In genomic region chr4:66575024-66575696, GRCh38 we compare ENCODE assay signal across 12 cellular contexts.
DNase-seq lines count a peak whose midpoint lies in the region; ATAC-seq, FAIRE-seq and TF ChIP-seq lines count a peak whose summit lies in the region.
"Had no signal": no experiment of that assay in that cellular context is flagged by ENCODE, and none has a peak within 500 bp of the region (broad histone marks: within the 10 kb centered on the region; RNA-seq: fewer than 3 reads in every experiment).

No MANE protein-coding gene starts in this region.

- H3K9me3 ChIP-seq in right cardiac atrium (ENCODE audit: control insufficient read depth, low read length) (no peaks in the 10 kb centered on the region), heart right ventricle (no peaks in the 10 kb centered on the region), adipocyte (ENCODE audit: control insufficient read depth, low read length) (no peaks in the 10 kb centered on the region)
- H3K9me3 ChIP-seq: gastrocnemius medialis, mucosa of descending colon, transverse colon had no signal

- H3K4me1 ChIP-seq in right cardiac atrium (ENCODE audit: control insufficient read depth, insufficient read depth, low read length), result no peaks in the 10 kb centered on the region
- H3K4me1 ChIP-seq in heart right ventricle, result no peaks in the 10 kb centered on the region
- peaks cover 19% of the 10 kb centered on the region for H3K4me1 ChIP-seq in adipocyte (ENCODE audit: control insufficient read depth, insufficient read depth, low read length)
- H3K4me1 ChIP-seq: gastrocnemius medialis, transverse colon had no signal

- DNase-seq in right cardiac atrium (peak in 2 of 3 donors; percentile 22 to 54), heart right ventricle (no peak), adipocyte (ENCODE audit: low read depth) (peak; percentile 68), natural killer cell (no peak)
- no peak for DNase-seq in stimulated activated naive CD8-positive, alpha-beta T cell treated with anti-CD3 and anti-CD28 coated beads, Interleukin-15, amount 100 ng/mL, for 72 hours
- no peak for DNase-seq in stimulated activated CD4-positive, alpha-beta T cell treated with anti-CD3 and anti-CD28 coated beads, Interleukin-4, amount 100 ng/mL, for 1 hour
- DNase-seq in activated T-cell treated with anti-CD3 and anti-CD28 coated beads, Interleukin-2, amount 50 U/mL, for 72 hours, result no peak
- DNase-seq: activated CD4-positive, alpha-beta T cell treated with anti-CD3 and anti-CD28 coated beads, Interleukin-2, amount 50 U/mL, for 1 hour; gastrocnemius medialis; transverse colon had no signal

- no peak overlapping the region for H3K4me3 Mint-ChIP-seq in stimulated activated naive CD8-positive, alpha-beta T cell treated with anti-CD3 and anti-CD28 coated beads, Interleukin-15, amount 100 ng/mL, for 72 hours
- no peak overlapping the region for H3K4me3 Mint-ChIP-seq in natural killer cell
- H3K4me3 Mint-ChIP-seq in activated T-cell treated with anti-CD3 and anti-CD28 coated beads, Interleukin-2, amount 50 U/mL, for 72 hours, result no peak overlapping the region

- FAIRE-seq in islet of Langerhans (lab: Jason Lieb, UNC), result peak; percentile 17

- TF ChIP-seq CTCF in heart right ventricle (IDR thresholded peaks at IDR 0.05) (no peak), natural killer cell (IDR thresholded peaks at IDR 0.05) (no peak)

- intact Hi-C loops in right cardiac atrium (cut with DNase I), result no loop called here
- intact Hi-C loops in heart right ventricle (cut with DNase I), result no loop called here
- intact Hi-C loops in natural killer cell (cut with micrococcal nuclease), result no loop called here

- H3K9me3 Mint-ChIP-seq in stimulated activated naive CD8-positive, alpha-beta T cell treated with anti-CD3 and anti-CD28 coated beads, Interleukin-15, amount 100 ng/mL, for 72 hours, result peaks cover 6 to 9% of the 10 kb centered on the region in 2 donors
- H3K9me3 Mint-ChIP-seq in natural killer cell, result peaks cover 4 to 9% of the 10 kb centered on the region in 2 donors
- peaks cover 0 to 5% of the 10 kb centered on the region in 2 donors for H3K9me3 Mint-ChIP-seq in activated T-cell treated with anti-CD3 and anti-CD28 coated beads, Interleukin-2, amount 50 U/mL, for 72 hours

- H3K4me3 ChIP-seq in right cardiac atrium (ENCODE audit: low read length) (no peak overlapping the region), heart right ventricle (no peak overlapping the region), adipocyte (ENCODE audit: low read length) (no peak overlapping the region)
- H3K4me3 ChIP-seq: gastrocnemius medialis, mucosa of descending colon, transverse colon had no signal

- WGBS in right cardiac atrium, result 81% methylated on average over 11 of the region's 11 CpGs
- WGBS in heart right ventricle, 2 donors, result 82 to 88% methylated on average over 11 of the region's 11 CpGs

- no peaks in the 10 kb centered on the region for H3K27me3 ChIP-seq in right cardiac atrium (ENCODE audit: control insufficient read depth, insufficient read depth)
- no peaks in the 10 kb centered on the region for H3K27me3 ChIP-seq in heart right ventricle
- no peaks in the 10 kb centered on the region for H3K27me3 ChIP-seq in adipocyte (replicated peaks; ENCODE audit: control insufficient read depth, insufficient read depth, low read length)
- H3K27me3 ChIP-seq: gastrocnemius medialis, transverse colon had no signal

- H3K27me3 Mint-ChIP-seq in stimulated activated naive CD8-positive, alpha-beta T cell treated with anti-CD3 and anti-CD28 coated beads, Interleukin-15, amount 100 ng/mL, for 72 hours, result no peaks in the 10 kb centered on the region
- no peaks in the 10 kb centered on the region for H3K27me3 Mint-ChIP-seq in natural killer cell (ENCODE audit: low read depth in 2 of 2)
- no peaks in the 10 kb centered on the region for H3K27me3 Mint-ChIP-seq in activated T-cell treated with anti-CD3 and anti-CD28 coated beads, Interleukin-2, amount 50 U/mL, for 72 hours (ENCODE audit: low read depth)

- ATAC-seq in right cardiac atrium, result peak in 1 of 2 donors; percentile 65
- no peak for ATAC-seq in heart right ventricle
- ATAC-seq in stimulated activated naive CD8-positive, alpha-beta T cell treated with anti-CD3 and anti-CD28 coated beads, Interleukin-15, amount 100 ng/mL, for 72 hours, result no peak
- ATAC-seq in natural killer cell, result no peak
- no peak for ATAC-seq in activated T-cell treated with anti-CD3 and anti-CD28 coated beads, Interleukin-2, amount 50 U/mL, for 72 hours (replicated peaks in 1 of 2)
- ATAC-seq: gastrocnemius medialis, mucosa of descending colon had no signal

- no peak overlapping the region for H3K27ac ChIP-seq in right cardiac atrium (ENCODE audit: low read length)
- no peak overlapping the region for H3K27ac ChIP-seq in heart right ventricle
- H3K27ac ChIP-seq: gastrocnemius medialis, transverse colon had no signal

- H3K36me3 ChIP-seq in heart right ventricle (no peaks in the 10 kb centered on the region), adipocyte (ENCODE audit: control insufficient read depth, insufficient read depth, low read length, severe bottlenecking) (no peaks in the 10 kb centered on the region)
- H3K36me3 ChIP-seq: gastrocnemius medialis, transverse colon had no signal

- H3K36me3 Mint-ChIP-seq in natural killer cell, result no peaks in the 10 kb centered on the region
- H3K36me3 Mint-ChIP-seq in activated T-cell treated with anti-CD3 and anti-CD28 coated beads, Interleukin-2, amount 50 U/mL, for 72 hours (ENCODE audit: insufficient read depth in 2 of 2), result no peaks in the 10 kb centered on the region

- H3K4me1 Mint-ChIP-seq in stimulated activated naive CD8-positive, alpha-beta T cell treated with anti-CD3 and anti-CD28 coated beads, Interleukin-15, amount 100 ng/mL, for 72 hours, result no peaks in the 10 kb centered on the region
- H3K4me1 Mint-ChIP-seq in natural killer cell, result no peaks in the 10 kb centered on the region
- H3K4me1 Mint-ChIP-seq in activated T-cell treated with anti-CD3 and anti-CD28 coated beads, Interleukin-2, amount 50 U/mL, for 72 hours (ENCODE audit: low read depth), result no peaks in the 10 kb centered on the region

- H3K9ac ChIP-seq in adipocyte (ENCODE audit: low read length), result no peak overlapping the region

- no peak overlapping the region for H3K27ac Mint-ChIP-seq in stimulated activated naive CD8-positive, alpha-beta T cell treated with anti-CD3 and anti-CD28 coated beads, Interleukin-15, amount 100 ng/mL, for 72 hours
- no peak overlapping the region for H3K27ac Mint-ChIP-seq in natural killer cell
- H3K27ac Mint-ChIP-seq in activated T-cell treated with anti-CD3 and anti-CD28 coated beads, Interleukin-2, amount 50 U/mL, for 72 hours, result no peak overlapping the region

Comparison
In these comparisons a context has a peak if more than half of its experiments do, and no peak if none do; other contexts are left out.
1. DNase-seq: peak in right cardiac atrium (2 of 3) and adipocyte (single experiment); none in heart right ventricle (0 of 2), stimulated activated naive CD8-positive, alpha-beta T cell treated with anti-CD3 and anti-CD28 coated beads, Interleukin-15, amount 100 ng/mL, for 72 hours (0 of 2), stimulated activated CD4-positive, alpha-beta T cell treated with anti-CD3 and anti-CD28 coated beads, Interleukin-4, amount 100 ng/mL, for 1 hour (single experiment), natural killer cell (single experiment) and activated T-cell treated with anti-CD3 and anti-CD28 coated beads, Interleukin-2, amount 50 U/mL, for 72 hours (0 of 2).